8 cellular contexts compared by ENCODE assay signal in genomic region chr19:18192673-18193387, GRCh38. TPM values are rescaled to one million over a fixed set of nuclear protein-coding genes. Genes with fewer than 3 reads are reported as not detected.
DNase-seq lines count a peak whose midpoint lies in the region; ATAC-seq and TF ChIP-seq lines count a peak whose summit lies in the region.

Gene MPV17L2, plus strand, starts transcription at chr19:18193218. Its CDS starts 64 bp downstream, at chr19:18193282.

- peak within 1 kb of the TSS; percentile 82 for H3K4me3 Mint-ChIP-seq in activated T-helper 2 cell treated with anti-CD3 and anti-CD28 coated beads, Interferon-gamma antibody, Interleukin-2, Interleukin-4, amounts not matched to agents 10 μg/mL and 5 μg/mL and 100 μg/mL, durations not matched to agents 14 hours and 24 hours and 36 hours (ENCODE audit: low read depth)
- H3K4me3 Mint-ChIP-seq in naive thymus-derived CD4-positive, alpha-beta T cell, result peak within 1 kb of the TSS; percentile 88 to 99 (median 92)
- H3K4me3 Mint-ChIP-seq in stimulated activated naive B cell treated with anti-CD40 and anti-IgM and Interleukin-4, amounts not matched to agents 10 μg/mL and 1 μg/mL and 100 μg/mL, for 72 hours, result peak within 1 kb of the TSS; percentile 87 to 92

- no peaks in the 10 kb centered on the region for H3K27me3 Mint-ChIP-seq in activated T-helper 2 cell treated with anti-CD3 and anti-CD28 coated beads, Interferon-gamma antibody, Interleukin-2, Interleukin-4, amounts not matched to agents 10 μg/mL and 5 μg/mL and 100 μg/mL, durations not matched to agents 14 hours and 24 hours and 36 hours (ENCODE audit: low read depth)
- peaks cover 0 to 4% (median 0%) of the 10 kb centered on the region in 5 donors for H3K27me3 Mint-ChIP-seq in naive thymus-derived CD4-positive, alpha-beta T cell
- no peaks in the 10 kb centered on the region for H3K27me3 Mint-ChIP-seq in stimulated activated naive B cell treated with anti-CD40 and anti-IgM and Interleukin-4, amounts not matched to agents 10 μg/mL and 1 μg/mL and 100 μg/mL, for 72 hours

- DNase-seq in GOT3 (lab: John Stamatoyannopoulos, UW) (peak; percentile 98), LNCaP clone FGC (ENCODE audit: low read depth) (peak; percentile 100), RWPE1 (ENCODE audit: low spot score) (peak; percentile 98), fibroblast of lung (ENCODE audit: low read depth in 2 of 2) (peak; percentile 100)
- DNase-seq in activated T-helper 2 cell treated with anti-CD3 and anti-CD28 coated beads, Interferon-gamma antibody, Interleukin-2, Interleukin-4, amounts not matched to agents 10 μg/mL and 5 μg/mL and 100 μg/mL, durations not matched to agents 14 hours and 24 hours and 36 hours (ENCODE audit: low spot score), result peak; percentile 99
- peak; percentile 90 to 100 (median 99) for DNase-seq in naive thymus-derived CD4-positive, alpha-beta T cell
- DNase-seq in stimulated activated naive B cell treated with anti-CD40 and anti-IgM and Interleukin-4, amounts not matched to agents 10 μg/mL and 1 μg/mL and 100 μg/mL, for 72 hours, result peak; percentile 98

- peak within 1 kb of the TSS; percentile 87 for H3K27ac ChIP-seq in DOHH2 (ENCODE audit: low read depth, low read length)
- H3K27ac ChIP-seq in RWPE1, result peak within 1 kb of the TSS; percentile 98
- H3K27ac ChIP-seq in fibroblast of lung (ENCODE audit: insufficient read depth, low read length), result peak within 1 kb of the TSS; percentile 88
- H3K27ac ChIP-seq in naive thymus-derived CD4-positive, alpha-beta T cell (ENCODE audit: low read depth, low read length), result peak within 1 kb of the TSS; percentile 76

- CTCF ChIA-PET in RWPE1 (lab: Yijun Ruan, JAX), result interaction anchor here (0.7 to 1.9 kb wide), 4 partner anchors 12 to 175 kb away, joined by 3 to 8 read pairs (median 4); no protein-coding TSS in a partner anchor
- CTCF ChIA-PET in naive thymus-derived CD4-positive, alpha-beta T cell (lab: Charles Lee), result interaction anchor here (0.6 to 3.9 kb wide), 7 partner anchors 17 to 338 kb away, joined by 3 to 38 read pairs (median 4); no protein-coding TSS in a partner anchor

- POLR2A ChIA-PET in RWPE1 (lab: Yijun Ruan, JAX; ENCODE audit: low non-redundant PET), result interaction anchor here (0.5 to 1.0 kb wide), 3 partner anchors 8 to 20 kb away, joined by 3 to 7 read pairs (median 3); partner anchors contain the start of gene RAB3A
- POLR2A ChIA-PET in naive thymus-derived CD4-positive, alpha-beta T cell (lab: Charles Lee), result interaction anchor here (0.5 to 3.8 kb wide), 19 partner anchors 11 to 208 kb away, joined by 3 to 50 read pairs (median 4); partner anchors contain the start of genes ARRDC2, IFI30, JUND and RAB3A

- peak within 1 kb of the TSS; percentile 18 for H2AFZ ChIP-seq in fibroblast of lung (ENCODE audit: low read length)

- H3K4me3 ChIP-seq in DOHH2 (ENCODE audit: low read length), result peak within 1 kb of the TSS; percentile 94
- H3K4me3 ChIP-seq in LNCaP clone FGC (ENCODE audit: low read depth, low read length), result peak within 1 kb of the TSS; percentile 95
- H3K4me3 ChIP-seq in fibroblast of lung (replicated peaks in 1 of 4; ENCODE audit: control extremely low read depth in 1 of 4, insufficient read depth in 1 of 4, low read depth in 3 of 4, low read length in 4 of 4), result peak within 1 kb of the TSS; percentile 70 to 88 (median 80)
- H3K4me3 ChIP-seq in naive thymus-derived CD4-positive, alpha-beta T cell (ENCODE audit: low read length), result peak within 1 kb of the TSS; percentile 78

- H3F3A ChIP-seq in DOHH2 (ENCODE audit: control insufficient read depth, insufficient read depth), result peaks cover 33% of the 10 kb centered on the region

- H3K27ac Mint-ChIP-seq in activated T-helper 2 cell treated with anti-CD3 and anti-CD28 coated beads, Interferon-gamma antibody, Interleukin-2, Interleukin-4, amounts not matched to agents 10 μg/mL and 5 μg/mL and 100 μg/mL, durations not matched to agents 14 hours and 24 hours and 36 hours, result peak within 1 kb of the TSS; percentile 79
- peak within 1 kb of the TSS; percentile 80 to 99 (median 93) for H3K27ac Mint-ChIP-seq in naive thymus-derived CD4-positive, alpha-beta T cell
- H3K27ac Mint-ChIP-seq in stimulated activated naive B cell treated with anti-CD40 and anti-IgM and Interleukin-4, amounts not matched to agents 10 μg/mL and 1 μg/mL and 100 μg/mL, for 72 hours, result peak within 1 kb of the TSS; percentile 95

- H4K20me1 ChIP-seq in DOHH2 (ENCODE audit: control insufficient read depth, insufficient read depth, low read depth, low read length) (no peaks in the 10 kb centered on the region; the same call in 1 of the 2 replicates), fibroblast of lung (ENCODE audit: control insufficient read depth, extremely low read depth, insufficient read depth, low read length) (no peaks in the 10 kb centered on the region)

- peak; percentile 92 for ATAC-seq in naive thymus-derived CD4-positive, alpha-beta T cell
- peak; percentile 88 to 91 for ATAC-seq in stimulated activated naive B cell treated with anti-CD40 and anti-IgM and Interleukin-4, amounts not matched to agents 10 μg/mL and 1 μg/mL and 100 μg/mL, for 72 hours (replicated peaks)

- H3K27me3 ChIP-seq in DOHH2 (ENCODE audit: control insufficient read depth, low read length) (no peaks in the 10 kb centered on the region), fibroblast of lung (ENCODE audit: control insufficient read depth, insufficient read depth, low read length) (no peaks in the 10 kb centered on the region)
- no peaks in the 10 kb centered on the region for H3K27me3 ChIP-seq in naive thymus-derived CD4-positive, alpha-beta T cell (ENCODE audit: control insufficient read depth in 2 of 2, insufficient read depth in 2 of 2, low read length in 2 of 2)

- H3K79me2 ChIP-seq in DOHH2 (ENCODE audit: control insufficient read depth, low read length) (peaks cover 15% of the 10 kb centered on the region), fibroblast of lung (ENCODE audit: control insufficient read depth, insufficient read depth, low read length) (no peaks in the 10 kb centered on the region)

- peaks cover 56% of the 10 kb centered on the region for H3K4me1 ChIP-seq in DOHH2 (ENCODE audit: control insufficient read depth, low read length)
- H3K4me1 ChIP-seq in fibroblast of lung (ENCODE audit: control insufficient read depth, extremely low read depth, insufficient read depth, low read length), result no peaks in the 10 kb centered on the region
- H3K4me1 ChIP-seq in naive thymus-derived CD4-positive, alpha-beta T cell (ENCODE audit: control insufficient read depth in 2 of 2, insufficient read depth in 2 of 2, low read length in 2 of 2), result peaks cover 9 to 12% of the 10 kb centered on the region in 2 donors

- no peaks in the 10 kb centered on the region for H3K9me3 ChIP-seq in DOHH2 (ENCODE audit: control insufficient read depth, insufficient read depth, low read length)
- H3K9me3 ChIP-seq in fibroblast of lung (ENCODE audit: control insufficient read depth, insufficient read depth, low read depth, low read length), result no peaks in the 10 kb centered on the region
- H3K9me3 ChIP-seq in naive thymus-derived CD4-positive, alpha-beta T cell (ENCODE audit: control insufficient read depth in 2 of 3, low read length in 3 of 3), result no peaks in the 10 kb centered on the region

- no peaks in the 10 kb centered on the region for H3K9me3 Mint-ChIP-seq in activated T-helper 2 cell treated with anti-CD3 and anti-CD28 coated beads, Interferon-gamma antibody, Interleukin-2, Interleukin-4, amounts not matched to agents 10 μg/mL and 5 μg/mL and 100 μg/mL, durations not matched to agents 14 hours and 24 hours and 36 hours
- peaks cover 0 to 4% (median 0%) of the 10 kb centered on the region in 11 donors for H3K9me3 Mint-ChIP-seq in naive thymus-derived CD4-positive, alpha-beta T cell
- no peaks in the 10 kb centered on the region for H3K9me3 Mint-ChIP-seq in stimulated activated naive B cell treated with anti-CD40 and anti-IgM and Interleukin-4, amounts not matched to agents 10 μg/mL and 1 μg/mL and 100 μg/mL, for 72 hours

- intact Hi-C loops in activated T-helper 2 cell treated with anti-CD3 and anti-CD28 coated beads, Interferon-gamma antibody, Interleukin-2, Interleukin-4, amounts not matched to agents 10 μg/mL and 5 μg/mL and 100 μg/mL, durations not matched to agents 14 hours and 24 hours and 36 hours (cut with micrococcal nuclease), result loop anchor here (1.0 to 5.0 kb wide), 5 partner anchors 11 to 129 kb away; partner anchors contain the start of genes LSM4, PIK3R2 and RAB3A
- intact Hi-C loops in naive thymus-derived CD4-positive, alpha-beta T cell (cut with micrococcal nuclease), result loop anchor here (1.0 to 2.0 kb wide), 16 partner anchors 11 to 364 kb away; partner anchors contain the start of genes RAB3A (in 2 of the 2), IFI30 (in 1 of the 2), KXD1 (in 1 of the 2) and LSM4 (in 1 of the 2)

- TF ChIP-seq CTCF in DOHH2 (IDR thresholded peaks at IDR 0.05; ENCODE audit: low read depth, low read length, poor library complexity, severe bottlenecking), result no peak
- no peak for TF ChIP-seq CTCF in LNCaP clone FGC (IDR thresholded peaks at IDR 0.05; ENCODE audit: control insufficient read depth, extremely low read depth, insufficient read depth)
- TF ChIP-seq CTCF in RWPE1 (conservative IDR thresholded peaks at IDR 0.05; ENCODE audit: low read depth), result no peak
- TF ChIP-seq CTCF in fibroblast of lung (conservative IDR thresholded peaks at IDR 0.05 in 1 of 2, IDR thresholded peaks at IDR 0.05 in 1 of 2; ENCODE audit: low read depth in 1 of 2, low read length in 2 of 2), result no peak

- no peaks in the 10 kb centered on the region for H3K36me3 Mint-ChIP-seq in activated T-helper 2 cell treated with anti-CD3 and anti-CD28 coated beads, Interferon-gamma antibody, Interleukin-2, Interleukin-4, amounts not matched to agents 10 μg/mL and 5 μg/mL and 100 μg/mL, durations not matched to agents 14 hours and 24 hours and 36 hours (ENCODE audit: low read depth)
- H3K36me3 Mint-ChIP-seq in naive thymus-derived CD4-positive, alpha-beta T cell, result peaks cover 0 to 4% (median 0%) of the 10 kb centered on the region in 5 donors
- peaks cover 8 to 21% of the 10 kb centered on the region in 2 donors for H3K36me3 Mint-ChIP-seq in stimulated activated naive B cell treated with anti-CD40 and anti-IgM and Interleukin-4, amounts not matched to agents 10 μg/mL and 1 μg/mL and 100 μg/mL, for 72 hours

- H3K9ac ChIP-seq in fibroblast of lung (ENCODE audit: insufficient read depth, low read length), result peak within 1 kb of the TSS; percentile 83

- H3K9me2 ChIP-seq in DOHH2 (replicated peaks; ENCODE audit: control insufficient read depth, low read length), result no peaks in the 10 kb centered on the region

- H3K4me2 ChIP-seq in DOHH2 (ENCODE audit: low read length) (peak within 1 kb of the TSS; percentile 91), fibroblast of lung (ENCODE audit: extremely low read depth, insufficient read depth, low read length) (peak within 1 kb of the TSS; percentile 85)

- H3K36me3 ChIP-seq in DOHH2 (ENCODE audit: control insufficient read depth, low read length), result peaks cover 20% of the 10 kb centered on the region
- peaks cover 2% of the 10 kb centered on the region for H3K36me3 ChIP-seq in fibroblast of lung (ENCODE audit: control insufficient read depth, insufficient read depth, low read length)
- H3K36me3 ChIP-seq in naive thymus-derived CD4-positive, alpha-beta T cell (ENCODE audit: control insufficient read depth in 2 of 3, insufficient read depth in 3 of 3, low read length in 3 of 3), result peaks cover 0 to 17% (median 5%) of the 10 kb centered on the region in 3 experiments

- H3K4me1 Mint-ChIP-seq in activated T-helper 2 cell treated with anti-CD3 and anti-CD28 coated beads, Interferon-gamma antibody, Interleukin-2, Interleukin-4, amounts not matched to agents 10 μg/mL and 5 μg/mL and 100 μg/mL, durations not matched to agents 14 hours and 24 hours and 36 hours (ENCODE audit: low read depth), result peaks cover 18% of the 10 kb centered on the region
- H3K4me1 Mint-ChIP-seq in naive thymus-derived CD4-positive, alpha-beta T cell, result peaks cover 11 to 29% (median 21%) of the 10 kb centered on the region in 7 donors
- peaks cover 21 to 28% of the 10 kb centered on the region in 2 donors for H3K4me1 Mint-ChIP-seq in stimulated activated naive B cell treated with anti-CD40 and anti-IgM and Interleukin-4, amounts not matched to agents 10 μg/mL and 1 μg/mL and 100 μg/mL, for 72 hours

RNA-seq across cellular contexts. Expression of gene MPV17L2, which starts in this region (rescaled TPM):
- 14.5 and 14.8 TPM in 2 replicates for total RNA-seq in activated T-helper 2 cell treated with anti-CD3 and anti-CD28 coated beads, Interferon-gamma antibody, Interleukin-2, Interleukin-4, amounts not matched to agents 10 μg/mL and 5 μg/mL and 100 μg/mL, durations not matched to agents 14 hours and 24 hours and 36 hours
- 4.1 and 4.6 TPM in 2 replicates for total RNA-seq in fibroblast of lung
- polyA plus RNA-seq in fibroblast of lung, result 9.4 and 16.7 TPM in 2 replicates
- 10.2 and 18.3 TPM in 2 replicates for polyA plus RNA-seq in fibroblast of lung (2012)
- polyA minus RNA-seq in fibroblast of lung (ENCODE audit: low replicate concordance), result 25.6 and 48.3 TPM in 2 replicates
- 1 to 10 TPM; 4.8 to 9.4 (median 6.7) TPM for total RNA-seq in naive thymus-derived CD4-positive, alpha-beta T cell
- 10 to 100 TPM in 1 of 2 donors, 1 to 10 TPM in 1; 7.0 to 15.5 TPM for polyA plus RNA-seq in naive thymus-derived CD4-positive, alpha-beta T cell

Comparison
In these comparisons a context has a peak if more than half of its experiments do, and no peak if none do; other contexts are left out.
1. Peak in every context shown above with its lines: DNase-seq, ATAC-seq, H3K4me3 ChIP-seq and H3K27ac ChIP-seq.